1 cellular context compared by ENCODE assay signal in the genomic region with DNA sequence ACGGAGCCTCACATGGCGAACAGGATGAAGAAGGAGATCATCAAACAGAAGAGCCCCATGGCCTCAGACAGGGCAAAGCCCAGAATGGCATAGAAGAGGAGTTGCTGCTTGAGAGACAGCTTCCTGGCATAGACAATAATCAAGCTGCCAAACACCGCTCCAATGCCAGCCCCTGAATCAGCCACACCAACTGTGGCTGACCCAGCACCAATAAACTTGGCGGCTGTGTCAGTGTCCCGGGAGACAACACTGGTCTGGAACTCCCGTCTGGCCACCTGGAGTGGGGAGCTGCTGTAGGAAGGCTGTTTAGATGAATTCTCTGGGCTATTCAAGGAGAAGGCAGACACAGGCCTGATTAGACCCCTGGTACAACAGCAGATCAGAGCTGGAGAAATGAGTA.
TF ChIP-seq lines count a peak whose summit lies in the region.

No MANE protein-coding gene starts in this region.

TF ChIP-seq in HepG2, 621 proteins besides CTCF, POLR2A, EP300 and RAD21 (continued from another document):
- TF ChIP-seq EEA1 (CRISPR knock-in tag; IDR thresholded peaks at IDR 0.05; ENCODE audit: borderline replicate concordance) = 0 out of 2 replicates have a peak, but pooled peaks have one; percentile 15
- TF ChIP-seq, protein P1, sequence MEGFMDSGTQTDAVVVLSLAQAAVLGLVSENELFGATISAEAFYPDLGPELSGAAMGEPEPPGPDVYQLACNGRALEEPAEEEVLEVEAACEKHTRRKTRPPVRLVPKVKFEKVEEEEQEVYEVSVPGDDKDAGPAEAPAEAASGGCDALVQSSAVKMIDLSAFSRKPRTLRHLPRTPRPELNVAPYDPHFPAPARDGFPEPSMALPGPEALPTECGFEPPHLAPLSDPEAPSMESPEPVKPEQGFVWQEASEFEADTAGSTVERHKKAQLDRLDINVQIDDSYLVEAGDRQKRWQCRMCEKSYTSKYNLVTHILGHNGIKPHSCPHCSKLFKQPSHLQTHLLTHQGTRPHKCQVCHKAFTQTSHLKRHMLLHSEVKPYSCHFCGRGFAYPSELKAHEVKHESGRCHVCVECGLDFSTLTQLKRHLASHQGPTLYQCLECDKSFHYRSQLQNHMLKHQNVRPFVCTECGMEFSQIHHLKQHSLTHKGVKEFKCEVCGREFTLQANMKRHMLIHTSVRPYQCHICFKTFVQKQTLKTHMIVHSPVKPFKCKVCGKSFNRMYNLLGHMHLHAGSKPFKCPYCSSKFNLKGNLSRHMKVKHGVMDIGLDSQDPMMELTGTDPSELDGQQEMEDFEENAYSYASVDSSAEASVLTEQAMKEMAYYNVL (CRISPR knock-in tag; IDR thresholded peaks at IDR 0.05; ENCODE audit: borderline replicate concordance) = 0 out of 2 replicates have a peak, but pooled peaks have one; percentile 26
- TF ChIP-seq HIVEP1 (CRISPR knock-in tag; IDR thresholded peaks at IDR 0.05) = 0 out of 2 replicates have a peak, but pooled peaks have one; percentile 27
- TF ChIP-seq ZNF776 (CRISPR knock-in tag; IDR thresholded peaks at IDR 0.05) = 0 out of 2 replicates have a peak, but pooled peaks have one; percentile 56
